Comparison of ENCODE assay signal across 15 cellular contexts in the genomic region with DNA sequence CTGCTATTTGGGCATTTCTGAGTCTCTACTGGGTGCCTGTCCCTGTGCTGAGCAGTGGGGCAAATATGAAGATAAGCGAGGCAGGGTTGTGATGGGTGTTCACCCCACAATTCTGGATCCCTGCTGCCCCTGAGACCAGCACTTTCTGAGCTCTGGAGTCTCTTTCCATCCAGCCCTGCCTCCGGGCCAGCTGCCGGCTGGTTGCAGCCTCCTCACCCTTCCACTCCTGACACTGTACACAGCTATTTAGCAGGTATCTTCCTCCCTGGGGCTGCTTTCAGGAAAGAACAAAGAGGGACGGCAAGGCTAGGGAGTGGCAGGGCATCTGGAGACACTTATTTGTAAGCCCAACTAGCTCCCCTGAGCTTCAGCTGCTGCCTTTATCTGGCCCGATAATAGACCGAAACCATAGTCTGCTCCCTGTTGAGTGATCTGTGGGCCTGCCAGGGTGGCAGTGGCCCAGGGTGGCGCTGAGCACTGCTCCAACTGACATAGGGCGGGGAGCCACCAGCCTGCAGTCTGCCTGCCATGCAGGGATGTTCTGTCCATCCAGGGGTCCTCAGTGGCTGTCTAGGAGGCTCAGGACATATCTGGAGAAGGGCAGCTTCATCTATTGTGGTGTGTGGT. TPM values are rescaled to one million over a fixed set of nuclear protein-coding genes. Genes with fewer than 3 reads are reported as not detected.
DNase-seq lines count a peak whose midpoint lies in the region; ATAC-seq, FAIRE-seq and TF ChIP-seq lines count a peak whose summit lies in the region.
"Had no signal": no experiment of that assay in that cellular context is flagged by ENCODE, and none has a peak within 500 bp of the region (broad histone marks: within the 10 kb centered on the region; RNA-seq: fewer than 3 reads in every experiment).

No MANE protein-coding gene starts in this region.

- no peak for TF ChIP-seq CTCF in kidney (IDR thresholded peaks at IDR 0.05; ENCODE audit: borderline replicate concordance, extremely low read depth, insufficient read depth)
- TF ChIP-seq CTCF in thyroid gland (IDR thresholded peaks at IDR 0.05) = no peak

- no peaks in the 10 kb centered on the region for H3K27me3 ChIP-seq in SJCRH30
- no peaks in the 10 kb centered on the region for H3K27me3 ChIP-seq in thyroid gland

- TF ChIP-seq POLR2A in thyroid gland (IDR thresholded peaks at IDR 0.05) = no peak

- H3K36me3 ChIP-seq in SJCRH30 = no peaks in the 10 kb centered on the region
- H3K36me3 ChIP-seq in kidney (ENCODE audit: control insufficient read depth in 1 of 2, insufficient read depth in 2 of 2, low read length in 2 of 2) = no peaks in the 10 kb centered on the region
- no peaks in the 10 kb centered on the region for H3K36me3 ChIP-seq in thyroid gland

- WGBS in thyroid gland, 2 donors = 92 to 95% methylated on average over 5 to 6 of the region's 8 CpGs

- intact Hi-C loops in kidney (cut with DNase I) = no loop called here
- intact Hi-C loops in thyroid gland (cut with DNase I) = no loop called here

- no peak for ATAC-seq in HG02840 (IDR thresholded peaks at IDR 0.05; ENCODE audit: low FRiP score, unreplicated experiment)
- no peak for ATAC-seq in stimulated activated effector memory CD8-positive, alpha-beta T cell treated with anti-CD3 and anti-CD28 coated beads, Interleukin-12 subunit alpha, Interleukin-12 subunit beta, amount 100 ng/mL, for 72 hours
- ATAC-seq in HG03342 (IDR thresholded peaks at IDR 0.05; ENCODE audit: unreplicated experiment) = no peak

- H3K4me1 ChIP-seq in SJCRH30 (peaks cover 61% of the 10 kb centered on the region), kidney (ENCODE audit: control insufficient read depth in 1 of 2, insufficient read depth in 1 of 2, low read depth in 1 of 2, low read length in 2 of 2) (peaks cover 0 to 19% of the 10 kb centered on the region in 2 donors), thyroid gland (peaks cover 39 to 60% of the 10 kb centered on the region in 2 donors)

- H3K27ac ChIP-seq in SJCRH30 (peak overlapping the region; percentile 89), kidney (ENCODE audit: low read depth in 2 of 2, low read length in 2 of 2) (no peak overlapping the region), thyroid gland (peak overlapping the region; percentile 83 to 96 (median 88))
- H3K27ac ChIP-seq: 22Rv1, KMS-11 had no signal

- no peaks in the 10 kb centered on the region for H3K9me3 Mint-ChIP-seq in stimulated activated effector memory CD8-positive, alpha-beta T cell treated with anti-CD3 and anti-CD28 coated beads, Interleukin-12 subunit alpha, Interleukin-12 subunit beta, amount 100 ng/mL, for 72 hours
- H3K9me3 Mint-ChIP-seq: H9 had no signal

- no peaks in the 10 kb centered on the region for H3K36me3 Mint-ChIP-seq in stimulated activated effector memory CD8-positive, alpha-beta T cell treated with anti-CD3 and anti-CD28 coated beads, Interleukin-12 subunit alpha, Interleukin-12 subunit beta, amount 100 ng/mL, for 72 hours

- H3K9me3 ChIP-seq in SJCRH30 (replicated peaks) = no peaks in the 10 kb centered on the region
- no peaks in the 10 kb centered on the region for H3K9me3 ChIP-seq in kidney (ENCODE audit: control insufficient read depth in 1 of 2, low read length in 2 of 2)
- H3K9me3 ChIP-seq in thyroid gland = no peaks in the 10 kb centered on the region

- H3K4me1 Mint-ChIP-seq in stimulated activated effector memory CD8-positive, alpha-beta T cell treated with anti-CD3 and anti-CD28 coated beads, Interleukin-12 subunit alpha, Interleukin-12 subunit beta, amount 100 ng/mL, for 72 hours = peaks cover 17% of the 10 kb centered on the region

- H3K9ac ChIP-seq in kidney (ENCODE audit: low read length in 2 of 2) = no peak overlapping the region
- H3K9ac ChIP-seq: KMS-11 had no signal

- no peak overlapping the region for H3K4me3 Mint-ChIP-seq in stimulated activated effector memory CD8-positive, alpha-beta T cell treated with anti-CD3 and anti-CD28 coated beads, Interleukin-12 subunit alpha, Interleukin-12 subunit beta, amount 100 ng/mL, for 72 hours
- H3K4me3 Mint-ChIP-seq: H9 had no signal

- H3K27ac Mint-ChIP-seq in stimulated activated effector memory CD8-positive, alpha-beta T cell treated with anti-CD3 and anti-CD28 coated beads, Interleukin-12 subunit alpha, Interleukin-12 subunit beta, amount 100 ng/mL, for 72 hours = no peak overlapping the region

- no peak overlapping the region; the same call in 1 of the 2 replicates for H3K4me3 ChIP-seq in SJCRH30
- H3K4me3 ChIP-seq in kidney (ENCODE audit: low read length in 2 of 2) = no peak overlapping the region
- no peak overlapping the region for H3K4me3 ChIP-seq in thyroid gland (replicated peaks in 1 of 3)

- DNase-seq in DMS153 (lab: John Stamatoyannopoulos, UW) (peak; percentile 49), DMS153 treated with DMSO at 0.1 percent for 48 hours (lab: John Stamatoyannopoulos, UW; ENCODE audit: unreplicated experiment) (no peak), SJCRH30 (peak in 1 of 2 experiments; percentile 42), kidney (peak; percentile 22), thyroid gland (no peak)
- DNase-seq in stimulated activated effector memory CD8-positive, alpha-beta T cell treated with anti-CD3 and anti-CD28 coated beads, Interleukin-12 subunit alpha, Interleukin-12 subunit beta, amount 100 ng/mL, for 72 hours (ENCODE audit: low spot score in 2 of 2) = no peak
- DNase-seq: activated gamma-delta T cell; H9; NCI-H187 treated with DMSO at 0.1 percent for 48 hours; stimulated activated CD4-positive, alpha-beta T cell treated with anti-CD3 and anti-CD28 coated beads, Interleukin-4, amount 100 ng/mL, for 1 hour had no signal

- FAIRE-seq in kidney (lab: Jason Lieb, UNC) = no peak
- FAIRE-seq: frontal cortex had no signal

RNA-seq across cellular contexts. Expression of a gene that starts 7.6 kb away (rescaled TPM):
- 45.7 and 49.0 TPM in 2 replicates for total RNA-seq in SJCRH30 (2014; rRNA removed; shearing (Covaris generic))
- total RNA-seq in kidney = 12.3 TPM
- 1.0 TPM for polyA plus RNA-seq in kidney (ENCODE audit: insufficient read depth, low read depth, low replicate concordance)
- 1 to 10 TPM in 1 of 4 donors, under 1 TPM in 1, not detected in 2; 0.34 to 1.6 TPM for total RNA-seq in thyroid gland
- total RNA-seq: frontal cortex, H9 had no signal

RNA-seq across cellular contexts. Expression of a gene that starts 33.6 kb away (rescaled TPM):
- 1.5 and 2.8 TPM in 2 replicates for total RNA-seq in SJCRH30 (2014; rRNA removed; shearing (Covaris generic))
- 1,490 TPM for total RNA-seq in kidney
- polyA plus RNA-seq in kidney (ENCODE audit: insufficient read depth, low read depth, low replicate concordance) = 173 TPM
- 100 to 1,000 TPM; 333 to 826 (median 460) TPM for total RNA-seq in thyroid gland
- total RNA-seq: frontal cortex had no signal

Comparison
In these comparisons a context has a peak if more than half of its experiments do, and no peak if none do; other contexts are left out.
1. DNase-seq: peak in DMS153 (single experiment) and kidney (single experiment); none in DMS153 treated with DMSO at 0.1 percent for 48 hours (single experiment), thyroid gland (0 of 2) and stimulated activated effector memory CD8-positive, alpha-beta T cell treated with anti-CD3 and anti-CD28 coated beads, Interleukin-12 subunit alpha, Interleukin-12 subunit beta, amount 100 ng/mL, for 72 hours (0 of 2).
2. H3K27ac ChIP-seq: peak in SJCRH30 (single experiment) and thyroid gland (3 of 3); none in kidney (0 of 2).
3. RNA of a gene that starts 33.6 kb away (total RNA-seq): 1,490 TPM in kidney (single experiment) and 333 to 826 TPM in thyroid gland; 1.5 to 2.8 TPM in SJCRH30; every median in the first group is over 10 times any median in the second.